19 cellular contexts compared by ENCODE assay signal in the genomic region with DNA sequence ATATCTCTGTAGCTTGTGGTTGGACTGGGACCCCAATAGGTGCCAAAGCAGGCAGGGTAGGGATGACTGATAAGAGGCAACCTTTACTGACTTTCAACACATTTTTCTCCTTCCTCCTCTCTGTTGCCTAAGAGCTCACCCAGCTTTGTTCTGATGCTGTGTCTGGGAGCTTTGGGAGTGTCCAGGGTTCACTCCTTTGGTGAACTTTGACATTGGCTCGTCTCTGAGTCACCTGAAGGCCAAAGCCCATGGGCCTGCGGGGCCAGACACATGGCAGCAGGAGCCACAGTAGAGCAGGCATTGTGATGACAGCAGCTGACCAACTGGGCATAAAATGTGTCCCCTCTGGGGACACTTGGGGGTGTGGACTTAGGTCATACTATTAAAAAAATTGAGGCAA.
DNase-seq lines count a peak whose midpoint lies in the region; ATAC-seq, FAIRE-seq and TF ChIP-seq lines count a peak whose summit lies in the region.
"Had no signal": no experiment of that assay in that cellular context is flagged by ENCODE, and none has a peak within 500 bp of the region (broad histone marks: within the 10 kb centered on the region; RNA-seq: fewer than 3 reads in every experiment).

No MANE protein-coding gene starts in this region.

- peak overlapping the region in 2 of 3 experiments; percentile 64 to 95; a peak in 5 of 7 replicates for H3K27ac Mint-ChIP-seq in H9

- no peak overlapping the region for H3T11ph ChIP-seq in H9 (ENCODE audit: low read length)

- H2BK5ac ChIP-seq in H9 (ENCODE audit: insufficient read length, low read length), result no peak overlapping the region
- H2BK5ac ChIP-seq in H1 (ENCODE audit: low read depth, low read length), result peak overlapping the region; percentile 36; the same call in 1 of the 2 replicates

- no peak for TF ChIP-seq CTCF in H9 (conservative IDR thresholded peaks at IDR 0.05)
- TF ChIP-seq CTCF in H1 (IDR thresholded peaks at IDR 0.05; ENCODE audit: control extremely low read depth in 1 of 3, insufficient read depth in 1 of 3, low read depth in 1 of 3, low read length in 3 of 3), result no peak
- TF ChIP-seq CTCF in lower lobe of right lung (IDR thresholded peaks at IDR 0.05), result no peak

- H3K4me3 ChIP-seq in H1 (ENCODE audit: extremely low read depth in 1 of 4, insufficient read depth in 2 of 4, low read depth in 3 of 4, low read length in 4 of 4) (no peak overlapping the region), lower lobe of right lung (no peak overlapping the region), small intestine (ENCODE audit: low read depth in 1 of 2, low read length in 2 of 2) (no peak overlapping the region)
- H3K4me3 ChIP-seq: A549 had no signal

- H3K23me2 ChIP-seq in H9 (ENCODE audit: insufficient read length, low read depth, low read length, poor library complexity, severe bottlenecking) (no peaks in the 10 kb centered on the region), H1 (ENCODE audit: low read depth, low read length) (no peaks in the 10 kb centered on the region)

- no peak overlapping the region for H3K9ac ChIP-seq in H9 (ENCODE audit: extremely low read depth, insufficient read length, low read length)
- no peak overlapping the region for H3K9ac ChIP-seq in H1 (replicated peaks in 1 of 4; ENCODE audit: extremely low read depth in 1 of 4, low read depth in 3 of 4, low read length in 3 of 4)

- CTCF ChIA-PET in H1 (lab: Charles Lee; ENCODE audit: partially characterized antibody), result interaction anchor here (0.7 to 5.4 kb wide), 5 partner anchors 18 to 398 kb away, joined by 3 to 30 read pairs (median 3); no protein-coding TSS in a partner anchor

- no peaks in the 10 kb centered on the region for H3K79me1 ChIP-seq in H9 (ENCODE audit: insufficient read depth, low read depth, low read length, poor library complexity, severe bottlenecking)
- no peaks in the 10 kb centered on the region for H3K79me1 ChIP-seq in H1 (ENCODE audit: low read depth, low read length)

- H2AFZ ChIP-seq in H9 (ENCODE audit: low read length) (no peak overlapping the region), H1 (ENCODE audit: low read length) (no peak overlapping the region)

- H3K4ac ChIP-seq in H9 (ENCODE audit: low read depth, low read length), result no peak overlapping the region
- no peak overlapping the region for H3K4ac ChIP-seq in H1 (replicated peaks; ENCODE audit: insufficient read length, low read depth, low read length)

- H3K56ac ChIP-seq in H9 (ENCODE audit: insufficient read length, low read depth, low read length) (no peak overlapping the region), H1 (replicated peaks; ENCODE audit: insufficient read length, low read depth, low read length) (no peak overlapping the region)

- H4K91ac ChIP-seq in H9 (ENCODE audit: insufficient read length, low read depth, low read length) (peak overlapping the region; percentile 44), H1 (replicated peaks; ENCODE audit: insufficient read length, low read length) (peak overlapping the region; percentile 61)

- POLR2A ChIA-PET in H1 (lab: Charles Lee; ENCODE audit: partially characterized antibody), result interaction anchor here (0.5 to 2.0 kb wide), 2 partner anchors 16 to 74 kb away, joined by 3 to 5 read pairs; no protein-coding TSS in a partner anchor

- H2AK5ac ChIP-seq in H9 (ENCODE audit: insufficient read length, low read length) (no peak overlapping the region), H1 (ENCODE audit: low read depth, low read length) (no peak overlapping the region)

- H2BK12ac ChIP-seq in H9 (ENCODE audit: insufficient read length, low read depth, low read length) (peak overlapping the region; percentile 12), H1 (ENCODE audit: low read depth, low read length) (peak overlapping the region; percentile 91)

- no peak overlapping the region for H3K23ac ChIP-seq in H9 (ENCODE audit: insufficient read length, low read depth, low read length)
- H3K23ac ChIP-seq in H1 (ENCODE audit: insufficient read length), result no peak overlapping the region

- intact Hi-C loops in lower lobe of right lung (cut with DNase I), result no loop called here

- no peaks in the 10 kb centered on the region for H3K36me3 ChIP-seq in H1 (ENCODE audit: control insufficient read depth in 2 of 4, insufficient read depth in 4 of 4, low read length in 3 of 4)
- H3K36me3 ChIP-seq in lower lobe of right lung, result no peaks in the 10 kb centered on the region
- H3K36me3 ChIP-seq in small intestine (ENCODE audit: control insufficient read depth in 2 of 2, insufficient read depth in 2 of 2, low read length in 2 of 2), result no peaks in the 10 kb centered on the region

- H3K27ac ChIP-seq in H9 (ENCODE audit: insufficient read length, low read depth, low read length) (peak overlapping the region; percentile 65), H1 (ENCODE audit: low read depth, low read length) (peak overlapping the region; percentile 40; the same call in 1 of the 2 replicates), lower lobe of right lung (peak overlapping the region; percentile 58), small intestine (ENCODE audit: low read depth in 1 of 2, low read length in 1 of 2) (no peak overlapping the region)
- H3K27ac ChIP-seq: A549 had no signal

- H4K5ac ChIP-seq in H9 (ENCODE audit: insufficient read length, low read depth, low read length), result no peak overlapping the region
- peak overlapping the region; percentile 65 for H4K5ac ChIP-seq in H1 (ENCODE audit: insufficient read length, low read depth, low read length)

- no peak for TF ChIP-seq POLR2A in H1 (IDR thresholded peaks at IDR 0.05; ENCODE audit: control extremely low read depth in 1 of 2, low read depth in 2 of 2, low read length in 2 of 2)

- H3K27me3 Mint-ChIP-seq in H9 (ENCODE audit: low read depth), result no peaks in the 10 kb centered on the region

- H3K4me2 ChIP-seq in H9 (ENCODE audit: insufficient read depth, insufficient read length, low read length) (no peak overlapping the region), H1 (ENCODE audit: insufficient read depth in 1 of 2, low read depth in 2 of 2, low read length in 2 of 2) (no peak overlapping the region)
- H3K4me2 ChIP-seq: A549 had no signal

- no peaks in the 10 kb centered on the region for H3K9me3 Mint-ChIP-seq in H9

- H2BK20ac ChIP-seq in H9 (ENCODE audit: low read depth, low read length, poor library complexity, severe bottlenecking), result no peak overlapping the region
- peak overlapping the region; percentile 98 for H2BK20ac ChIP-seq in H1 (ENCODE audit: low read length)

- H2BK120ac ChIP-seq in H9 (ENCODE audit: low read depth, low read length, poor library complexity, severe bottlenecking) (no peak overlapping the region), H1 (replicated peaks; ENCODE audit: low read depth, low read length) (peak overlapping the region; percentile 62)

- no peak overlapping the region for H2BK15ac ChIP-seq in H9 (ENCODE audit: low read depth, low read length)
- no peak overlapping the region for H2BK15ac ChIP-seq in H1 (ENCODE audit: low read length)

- H4K8ac ChIP-seq in H9 (replicated peaks; ENCODE audit: insufficient read length, low read depth, low read length), result no peak overlapping the region
- no peak overlapping the region for H4K8ac ChIP-seq in H1 (ENCODE audit: extremely low read depth, insufficient read depth, low read length)

- WGBS in H9 (ENCODE audit: extremely low coverage, insufficient read length, low lambda C conversion rate), result no CpG with 5 or more reads among the region's 2 CpGs
- WGBS in H1 (ENCODE audit: extremely low coverage in 1 of 2, insufficient coverage in 1 of 2, insufficient read length in 1 of 2, insufficient replicate concordance in 2 of 2, low coverage in 1 of 2, low lambda C conversion rate in 2 of 2, missing lambda C conversion rate in 1 of 2), 2 experiments, result 87% methylated on average over 2 of the region's 2 CpGs; no CpG with 5 or more reads in 1 of the 2 experiments
- WGBS in small intestine, 3 donors, result 25 to 73% (median 28%) methylated on average over 2 of the region's 2 CpGs

- peak in 1 of 2 donors; percentile 25 for ATAC-seq in lower lobe of right lung
- ATAC-seq in GM18520 (IDR thresholded peaks at IDR 0.05; ENCODE audit: unreplicated experiment), result no peak
- ATAC-seq in GM21360 (IDR thresholded peaks at IDR 0.05; ENCODE audit: unreplicated experiment), result no peak
- ATAC-seq in HG02938 (IDR thresholded peaks at IDR 0.05; ENCODE audit: unreplicated experiment), result no peak

- H3K4me3 Mint-ChIP-seq in H9, result no peak overlapping the region

- no peaks in the 10 kb centered on the region; a peak in 1 of 7 replicates for H3K36me3 Mint-ChIP-seq in H9 (ENCODE audit: insufficient read depth in 1 of 3, low read depth in 3 of 3)

- H3K27me3 ChIP-seq in H9 (ENCODE audit: insufficient read depth, low read length), result no peaks in the 10 kb centered on the region
- no peaks in the 10 kb centered on the region for H3K27me3 ChIP-seq in H1 (replicated peaks in 1 of 4; ENCODE audit: control insufficient read depth in 3 of 4, extremely low read depth in 1 of 4, insufficient read depth in 3 of 4, low read length in 3 of 4)
- H3K27me3 ChIP-seq in lower lobe of right lung (ENCODE audit: low read depth), result no peaks in the 10 kb centered on the region
- no peaks in the 10 kb centered on the region for H3K27me3 ChIP-seq in small intestine (ENCODE audit: control insufficient read depth in 2 of 2, insufficient read depth in 2 of 2, low read length in 2 of 2)

- H3K79me2 ChIP-seq in H9 (ENCODE audit: insufficient read depth, low read length), result no peaks in the 10 kb centered on the region
- no peaks in the 10 kb centered on the region for H3K79me2 ChIP-seq in H1 (ENCODE audit: control insufficient read depth in 1 of 2, insufficient read depth in 2 of 2, low read length in 2 of 2)

- peaks cover 61 to 62% of the 10 kb centered on the region in 2 experiments for H3K4me1 Mint-ChIP-seq in H9

- H3K9me3 ChIP-seq in H9 (ENCODE audit: control insufficient read depth, low read depth, low read length) (no peaks in the 10 kb centered on the region), H1 (ENCODE audit: insufficient read depth in 2 of 2, low read depth in 1 of 2, low read length in 1 of 2) (no peaks in the 10 kb centered on the region), lower lobe of right lung (no peaks in the 10 kb centered on the region), small intestine (ENCODE audit: control insufficient read depth, low read depth) (no peaks in the 10 kb centered on the region)
- H3K9me3 ChIP-seq: A549 had no signal

- FAIRE-seq in H1 (lab: Jason Lieb, UNC) (no peak), small intestine (lab: Jason Lieb, UNC) (no peak)
- FAIRE-seq: A549, GM19239 had no signal

- H3K4me1 ChIP-seq in H9 (ENCODE audit: insufficient read depth, low read length) (peaks cover 25% of the 10 kb centered on the region), H1 (replicated peaks in 1 of 4; ENCODE audit: control insufficient read depth in 3 of 4, insufficient read depth in 4 of 4, low read length in 3 of 4) (peaks cover 6 to 35% (median 28%) of the 10 kb centered on the region in 4 experiments), lower lobe of right lung (peaks cover 12% of the 10 kb centered on the region), small intestine (ENCODE audit: control insufficient read depth in 2 of 2, insufficient read depth in 1 of 2, low read depth in 1 of 2, low read length in 1 of 2) (peaks cover 0 to 4% of the 10 kb centered on the region in 2 donors)
- H3K4me1 ChIP-seq: A549 had no signal

- no peak for TF ChIP-seq EP300 in H1 (IDR thresholded peaks at IDR 0.05; ENCODE audit: borderline replicate concordance in 1 of 2, low read depth in 2 of 2, low read length in 2 of 2)

- H3K14ac ChIP-seq in H9 (ENCODE audit: insufficient read depth, low read length), result 0 out of 2 replicates have a peak overlapping the region, but pooled peaks have one; percentile 18
- H3K14ac ChIP-seq in H1 (ENCODE audit: insufficient read length), result no peak overlapping the region

- TF ChIP-seq RAD21 in H1 (IDR thresholded peaks at IDR 0.05 in 1 of 2, conservative IDR thresholded peaks at IDR 0.05 in 1 of 2; ENCODE audit: low read depth in 2 of 2, low read length in 2 of 2), result no peak

- no peaks in the 10 kb centered on the region for H4K20me1 ChIP-seq in H9 (ENCODE audit: control insufficient read depth, insufficient read depth, insufficient read length)
- H4K20me1 ChIP-seq in H1 (replicated peaks in 1 of 2; ENCODE audit: control insufficient read depth in 1 of 2, insufficient read depth in 2 of 2, low read length in 2 of 2), result no peaks in the 10 kb centered on the region

- H3K18ac ChIP-seq in H9 (ENCODE audit: insufficient read length, low read depth, low read length) (no peak overlapping the region), H1 (ENCODE audit: extremely low read depth, low read length) (peak overlapping the region; percentile 72; the same call in 1 of the 2 replicates)

- DNase-seq in H9 (no peak), H1 (ENCODE audit: low read depth in 1 of 2, low spot score in 2 of 2) (peak in 1 of 2 experiments; percentile 38), lower lobe of right lung (no peak), small intestine (peak; percentile 55), GF-D8 (lab: John Stamatoyannopoulos, UW) (no peak)
- DNase-seq: C1 segment of cervical spinal cord; DMS 273 treated with DMSO at 0.1 percent for 48 hours; HCEC 1CT; Karpas-422; NCI-H1105 treated with DMSO at 0.1 percent for 48 hours; NCI-H1694 treated with DMSO at 0.1 percent for 48 hours; NCI-H446; NK-92 treated with Interleukin-12 subunit alpha and Interleukin-12 subunit beta, amount 100 ng/mL, for 24 hours; SIG-M5 had no signal

Comparison
In these comparisons a context has a peak if more than half of its experiments do, and no peak if none do; other contexts are left out.
1. H3K27ac ChIP-seq: peak in H9 (single experiment), H1 (single experiment) and lower lobe of right lung (single experiment); none in small intestine (0 of 2).